Comparison of ENCODE assay signal across 1 cellular context in the genomic region with DNA sequence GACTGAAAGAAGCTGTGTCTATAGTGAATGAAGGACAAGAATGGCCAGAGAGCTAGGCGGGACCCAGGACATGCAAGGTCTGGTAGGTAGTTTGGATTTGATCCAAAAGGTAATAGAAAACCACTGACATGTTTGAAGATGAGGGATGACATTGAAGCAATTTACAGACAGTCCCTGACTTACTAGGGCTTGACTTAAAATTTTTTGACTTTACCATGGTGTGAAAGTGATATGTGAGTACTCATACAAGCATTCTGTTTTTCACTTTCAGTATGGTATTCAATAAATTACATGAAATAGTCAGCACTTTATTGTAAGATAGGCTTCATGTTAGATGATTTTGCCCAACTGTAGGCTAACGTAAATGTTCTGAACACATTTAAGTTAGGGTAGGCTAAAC.
TF ChIP-seq lines count a peak whose summit lies in the region.

No MANE protein-coding gene starts in this region.

TF ChIP-seq in K562, 482 proteins besides CTCF, POLR2A, EP300 and RAD21:
- TF ChIP-seq ZNF165 (CRISPR knock-in tag; IDR thresholded peaks at IDR 0.05; ENCODE audit: borderline replicate concordance) (no peak), PYGO2 (tag; IDR thresholded peaks at IDR 0.05) (no peak), ARHGAP35 (IDR thresholded peaks at IDR 0.05; ENCODE audit: partially characterized antibody) (no peak), NCOA2 (IDR thresholded peaks at IDR 0.05; ENCODE audit: partially characterized antibody in 2 of 2) (peak in 1 of 2 experiments; percentile 76), SMAD1 (IDR thresholded peaks at IDR 0.05; ENCODE audit: low read depth, low read length, partially characterized antibody) (no peak), GABPA (tag; conservative IDR thresholded peaks at IDR 0.05; ENCODE audit: low read depth) (no peak), TGIF2 (CRISPR knock-in tag; IDR thresholded peaks at IDR 0.05) (no peak), HDAC6 (IDR thresholded peaks at IDR 0.05; ENCODE audit: low read depth, low read length) (no peak), MTA1 (IDR thresholded peaks at IDR 0.05; ENCODE audit: borderline replicate concordance) (no peak), SIN3B (IDR thresholded peaks at IDR 0.05; ENCODE audit: low read depth) (no peak), SMAD4 (CRISPR knock-in tag; conservative IDR thresholded peaks at IDR 0.05) (no peak), RBM17 (IDR thresholded peaks at IDR 0.05; ENCODE audit: borderline replicate concordance, low read depth, low read length) (no peak), DMBX1 (CRISPR knock-in tag; IDR thresholded peaks at IDR 0.05; ENCODE audit: borderline replicate concordance) (no peak), PHF21A (IDR thresholded peaks at IDR 0.05; ENCODE audit: borderline replicate concordance, low read depth) (no peak), MEIS2 (IDR thresholded peaks at IDR 0.05; ENCODE audit: partially characterized antibody) (peak; percentile 49), ZNF354B (CRISPR knock-in tag; IDR thresholded peaks at IDR 0.05) (no peak), SRSF3 (IDR thresholded peaks at IDR 0.05; ENCODE audit: insufficient read depth, low read length) (no peak), HDAC3 (IDR thresholded peaks at IDR 0.05; ENCODE audit: borderline replicate concordance, partially characterized antibody) (no peak), NFIC (IDR thresholded peaks at IDR 0.05) (peak; percentile 70), TAF1 (IDR thresholded peaks at IDR 0.05; ENCODE audit: control insufficient read depth, extremely low read depth, insufficient read depth, low read length, severe bottlenecking) (no peak), CTBP1 (IDR thresholded peaks at IDR 0.05; ENCODE audit: borderline replicate concordance) (no peak), CBX2 (IDR thresholded peaks at IDR 0.05; ENCODE audit: insufficient read depth, low read length, poor library complexity, severe bottlenecking) (no peak)
- TF ChIP-seq, protein P1, sequence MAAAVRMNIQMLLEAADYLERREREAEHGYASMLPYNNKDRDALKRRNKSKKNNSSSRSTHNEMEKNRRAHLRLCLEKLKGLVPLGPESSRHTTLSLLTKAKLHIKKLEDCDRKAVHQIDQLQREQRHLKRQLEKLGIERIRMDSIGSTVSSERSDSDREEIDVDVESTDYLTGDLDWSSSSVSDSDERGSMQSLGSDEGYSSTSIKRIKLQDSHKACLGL (CRISPR knock-in tag; IDR thresholded peaks at IDR 0.05; ENCODE audit: borderline replicate concordance, poor library complexity, severe bottlenecking), result no peak
- TF ChIP-seq, protein P2, sequence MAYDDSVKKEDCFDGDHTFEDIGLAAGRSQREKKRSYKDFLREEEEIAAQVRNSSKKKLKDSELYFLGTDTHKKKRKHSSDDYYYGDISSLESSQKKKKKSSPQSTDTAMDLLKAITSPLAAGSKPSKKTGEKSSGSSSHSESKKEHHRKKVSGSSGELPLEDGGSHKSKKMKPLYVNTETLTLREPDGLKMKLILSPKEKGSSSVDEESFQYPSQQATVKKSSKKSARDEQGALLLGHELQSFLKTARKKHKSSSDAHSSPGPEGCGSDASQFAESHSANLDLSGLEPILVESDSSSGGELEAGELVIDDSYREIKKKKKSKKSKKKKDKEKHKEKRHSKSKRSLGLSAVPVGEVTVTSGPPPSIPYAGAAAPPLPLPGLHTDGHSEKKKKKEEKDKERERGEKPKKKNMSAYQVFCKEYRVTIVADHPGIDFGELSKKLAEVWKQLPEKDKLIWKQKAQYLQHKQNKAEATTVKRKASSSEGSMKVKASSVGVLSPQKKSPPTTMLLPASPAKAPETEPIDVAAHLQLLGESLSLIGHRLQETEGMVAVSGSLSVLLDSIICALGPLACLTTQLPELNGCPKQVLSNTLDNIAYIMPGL (CRISPR knock-in tag; IDR thresholded peaks at IDR 0.05), result no peak
- TF ChIP-seq, protein P3, sequence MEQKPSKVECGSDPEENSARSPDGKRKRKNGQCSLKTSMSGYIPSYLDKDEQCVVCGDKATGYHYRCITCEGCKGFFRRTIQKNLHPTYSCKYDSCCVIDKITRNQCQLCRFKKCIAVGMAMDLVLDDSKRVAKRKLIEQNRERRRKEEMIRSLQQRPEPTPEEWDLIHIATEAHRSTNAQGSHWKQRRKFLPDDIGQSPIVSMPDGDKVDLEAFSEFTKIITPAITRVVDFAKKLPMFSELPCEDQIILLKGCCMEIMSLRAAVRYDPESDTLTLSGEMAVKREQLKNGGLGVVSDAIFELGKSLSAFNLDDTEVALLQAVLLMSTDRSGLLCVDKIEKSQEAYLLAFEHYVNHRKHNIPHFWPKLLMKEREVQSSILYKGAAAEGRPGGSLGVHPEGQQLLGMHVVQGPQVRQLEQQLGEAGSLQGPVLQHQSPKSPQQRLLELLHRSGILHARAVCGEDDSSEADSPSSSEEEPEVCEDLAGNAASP (IDR thresholded peaks at IDR 0.05), result no peak
